In the genomic region with DNA sequence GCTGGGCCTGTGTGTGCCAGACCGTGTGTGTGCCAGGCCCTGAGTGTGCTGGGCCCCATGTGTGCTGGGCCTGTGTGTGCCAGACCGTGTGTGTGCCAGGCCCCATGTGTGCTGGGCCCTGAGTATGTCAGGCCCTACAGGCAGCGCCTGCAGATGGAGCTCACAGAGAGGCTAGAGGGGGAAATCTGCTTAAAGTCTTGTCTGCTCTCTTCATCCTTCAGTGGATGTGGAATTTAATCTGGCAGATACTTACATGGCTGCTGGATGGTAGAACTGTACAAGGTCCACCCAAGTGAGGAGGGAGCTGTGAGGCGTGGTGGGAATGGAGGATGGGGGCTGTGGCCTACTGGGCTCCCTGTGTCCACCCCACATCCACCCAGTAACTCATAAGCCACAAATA, we compare ENCODE assay signal across 12 cellular contexts. TPM values are rescaled to one million over a fixed set of nuclear protein-coding genes. Genes with fewer than 3 reads are reported as not detected.
"Had no signal": no experiment of that assay in that cellular context is flagged by ENCODE, and none has a peak within 500 bp of the region (broad histone marks: within the 10 kb centered on the region; RNA-seq: fewer than 3 reads in every experiment).

No MANE protein-coding gene starts in this region.

- H3K27me3 ChIP-seq: cardiac muscle cell, gastroesophageal sphincter, ovary, thyroid gland, vagina had no signal

- H3K4me3 Mint-ChIP-seq: activated CD4-positive, alpha-beta T cell treated with anti-CD3 and anti-CD28 coated beads, Interleukin-2, amount 10 ng/mL, durations not matched to agents 7 days and 5 days had no signal

- H3K27ac Mint-ChIP-seq: activated CD4-positive, alpha-beta T cell treated with anti-CD3 and anti-CD28 coated beads, Interleukin-2, amount 10 ng/mL, durations not matched to agents 7 days and 5 days had no signal

- FAIRE-seq: keratinocyte had no signal

- H3K9me3 ChIP-seq: gastroesophageal sphincter, ovary, thyroid gland, vagina had no signal

- H3K4me3 ChIP-seq: cardiac muscle cell, gastroesophageal sphincter, ovary, stomach, thyroid gland, vagina had no signal

- H3K36me3 ChIP-seq: cardiac muscle cell, gastroesophageal sphincter, ovary, stomach, thyroid gland, vagina had no signal

- H3K27ac ChIP-seq: cardiac muscle cell, gastroesophageal sphincter, ovary, stomach, vagina had no signal

- H3K4me1 Mint-ChIP-seq: activated CD4-positive, alpha-beta T cell treated with anti-CD3 and anti-CD28 coated beads, Interleukin-2, amount 10 ng/mL, durations not matched to agents 7 days and 5 days had no signal

- H3K4me1 ChIP-seq: thyroid gland had no signal

- DNase-seq: activated CD4-positive, alpha-beta T cell treated with anti-CD3 and anti-CD28 coated beads, Interleukin-2, amount 10 ng/mL, durations not matched to agents 7 days and 5 days; activated naive CD4-positive, alpha-beta T cell treated with Interleukin-2 at 50 U/mL for 16 hours; stimulated activated CD4-positive, alpha-beta T cell treated with anti-CD3 and anti-CD28 coated beads, Interleukin-15, amount 100 ng/mL, for 24 hours; stimulated activated CD4-positive, alpha-beta T cell treated with anti-CD3 and anti-CD28 coated beads, Interleukin-4, amount 100 ng/mL, for 24 hours; T-helper 1 cell had no signal

RNA-seq across cellular contexts. Expression of a gene that starts 53.7 kb away (rescaled TPM):
- total RNA-seq: cardiac muscle cell, vagina had no signal
